In the genomic region with DNA sequence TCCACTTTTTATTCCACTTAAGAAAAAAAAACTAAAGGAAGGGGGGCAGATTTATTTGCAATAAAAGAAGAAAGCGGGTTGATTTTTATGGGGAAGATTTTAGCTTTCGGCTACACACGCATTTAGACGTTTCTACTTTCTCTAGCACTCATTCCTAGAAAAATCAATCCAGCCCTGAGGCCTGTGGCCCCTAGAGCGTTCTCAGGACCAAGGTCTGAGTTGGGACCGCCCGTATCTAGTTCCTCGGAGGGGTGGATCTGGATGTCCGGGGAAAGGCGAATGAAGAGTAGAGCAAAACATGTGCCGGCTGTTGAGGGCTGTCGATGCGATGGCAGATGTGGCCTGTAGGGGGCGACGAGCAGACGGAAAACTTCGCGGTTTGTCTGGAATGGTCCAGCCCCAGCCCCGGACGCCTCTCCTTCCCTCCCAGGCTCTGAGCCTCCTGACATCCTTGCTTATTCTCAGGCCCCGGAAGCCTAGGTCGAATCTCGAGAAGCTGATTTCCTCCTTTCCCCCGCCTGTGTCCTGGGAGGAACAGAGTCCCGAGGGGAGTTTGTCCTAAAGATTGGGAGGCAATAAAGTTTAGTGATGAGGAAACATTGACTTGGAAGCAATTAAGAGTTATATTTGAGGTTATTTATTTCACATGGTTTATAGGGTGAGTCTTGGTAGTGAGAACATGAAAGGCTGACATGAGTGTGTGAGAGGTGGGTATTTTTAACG, we compare ENCODE assay signal across 8 cellular contexts. TPM values are rescaled to one million over a fixed set of nuclear protein-coding genes. Genes with fewer than 3 reads are reported as not detected.
DNase-seq lines count a peak whose midpoint lies in the region; ATAC-seq, FAIRE-seq and TF ChIP-seq lines count a peak whose summit lies in the region.

No MANE protein-coding gene starts in this region.

- no peak overlapping the region for H3K4me2 ChIP-seq in endothelial cell of umbilical vein (ENCODE audit: insufficient read depth, low read length)

- H3K9me3 ChIP-seq in endothelial cell of umbilical vein (replicated peaks; ENCODE audit: control insufficient read depth, insufficient read depth, low read length) (no peaks in the 10 kb centered on the region), mucosa of descending colon (no peaks in the 10 kb centered on the region)

- H3K27ac Mint-ChIP-seq in Calu3 (ENCODE audit: unreplicated experiment), result no peak overlapping the region
- peak overlapping the region in 1 of 2 donors; percentile 60 for H3K27ac Mint-ChIP-seq in T-cell

- H3K9ac ChIP-seq in endothelial cell of umbilical vein (replicated peaks; ENCODE audit: extremely low read depth, insufficient read depth, low read length), result no peak overlapping the region

- TF ChIP-seq CTCF in Calu3 (IDR thresholded peaks at IDR 0.05; ENCODE audit: unreplicated experiment), result peak; percentile 91
- TF ChIP-seq CTCF in endothelial cell of umbilical vein (IDR thresholded peaks at IDR 0.05; ENCODE audit: extremely low read depth in 1 of 2, insufficient read depth in 1 of 2, low read depth in 1 of 2, low read length in 2 of 2), result peak; percentile 82 to 90
- TF ChIP-seq CTCF in mucosa of descending colon (IDR thresholded peaks at IDR 0.05), result peak; percentile 48

- no peak for ATAC-seq in T-cell (replicated peaks in 1 of 4)
- peak; percentile 85 for ATAC-seq in mucosa of descending colon

- H3K4me1 ChIP-seq in endothelial cell of umbilical vein (ENCODE audit: control insufficient read depth, extremely low read depth, insufficient read depth, low read length) (no peaks in the 10 kb centered on the region), mucosa of descending colon (ENCODE audit: low read depth) (peaks cover 30% of the 10 kb centered on the region)

- intact Hi-C loops in Calu3 (cut with micrococcal nuclease; ENCODE audit: unreplicated experiment), result loop anchor here (2.0 kb wide), 1 partner anchor 113 kb away; no protein-coding TSS in a partner anchor
- intact Hi-C loops in endothelial cell of umbilical vein (cut with micrococcal nuclease), result loop anchor here (1.0 to 2.0 kb wide), 4 partner anchors 39 to 211 kb away; partner anchors contain the start of genes ALG6, EFCAB7 and ITGB3BP
- intact Hi-C loops in mucosa of descending colon (cut with DNase I, micrococcal nuclease), result no loop called here

- H3K79me2 ChIP-seq in endothelial cell of umbilical vein (ENCODE audit: control insufficient read depth, insufficient read depth, low read length), result no peaks in the 10 kb centered on the region

- H3K36me3 Mint-ChIP-seq in Calu3 (ENCODE audit: insufficient read depth, unreplicated experiment) (peaks cover 10% of the 10 kb centered on the region), T-cell (no peaks in the 10 kb centered on the region)

- H3K27me3 Mint-ChIP-seq in Calu3 (ENCODE audit: unreplicated experiment), result peaks cover 61% of the 10 kb centered on the region
- H3K27me3 Mint-ChIP-seq in T-cell, result peaks cover 58 to 72% of the 10 kb centered on the region in 2 donors

- peak; percentile 67 for FAIRE-seq in GM19239 (lab: Jason Lieb, UNC)
- FAIRE-seq in endothelial cell of umbilical vein (lab: Jason Lieb, UNC), result peak; percentile 87

- POLR2A ChIA-PET in T-cell (lab: Charles Lee), result no interaction called here
- POLR2A ChIA-PET in endothelial cell of umbilical vein (lab: Charles Lee), result no interaction called here

- peak; percentile 85 for DNase-seq in Calu3
- DNase-seq in GM19239 (ENCODE audit: insufficient read length, low spot score), result no peak
- DNase-seq in LoVo (ENCODE audit: low spot score), result peak; percentile 75
- no peak for DNase-seq in T-cell
- DNase-seq in endothelial cell of umbilical vein (ENCODE audit: low read depth, low spot score), result peak; percentile 57
- peak; percentile 66 to 80 (median 76) for DNase-seq in mucosa of descending colon
- DNase-seq in superior temporal gyrus (ENCODE audit: extremely low spot score), result no peak
- DNase-seq in NCI-H1417 treated with DMSO at 0.1 percent for 48 hours (lab: John Stamatoyannopoulos, UW), result no peak

- dilution Hi-C loops in endothelial cell of umbilical vein (cut with MboI; ENCODE audit: extremely low pct_ligation_motif_present, low sequenced_read_pairs), result no loop called here

- H3K27me3 ChIP-seq in endothelial cell of umbilical vein (ENCODE audit: control insufficient read depth in 2 of 2, insufficient read depth in 2 of 2, low read length in 2 of 2), result peaks cover 74 to 100% of the 10 kb centered on the region in 2 experiments

- no peaks in the 10 kb centered on the region for H3K9me1 ChIP-seq in endothelial cell of umbilical vein (replicated peaks; ENCODE audit: control insufficient read depth, extremely low read depth, insufficient read depth, low read length)

- H3K27ac ChIP-seq in endothelial cell of umbilical vein (ENCODE audit: insufficient read depth, low read depth, low read length), result no peak overlapping the region

- CTCF ChIA-PET in Calu3 (lab: Charles Lee) (interaction anchor here (0.5 to 0.6 kb wide), 2 partner anchors 24 to 210 kb away, joined by 3 to 5 read pairs; no protein-coding TSS in a partner anchor), T-cell (lab: Charles Lee) (no interaction called here), endothelial cell of umbilical vein (lab: Charles Lee) (interaction anchor here (0.7 to 3.0 kb wide), 11 partner anchors 8 to 211 kb away, joined by 3 to 43 read pairs (median 6); partner anchors contain the start of gene EFCAB7)

- BruUV-seq in Calu3 (replicated peaks; lab: Mats Ljungman, UMichigan) (no TSS peak), endothelial cell of umbilical vein (replicated peaks; lab: Mats Ljungman, UMichigan) (no TSS peak)

- H3K9me3 Mint-ChIP-seq in Calu3 (ENCODE audit: low read depth, unreplicated experiment) (no peaks in the 10 kb centered on the region), T-cell (peaks cover 0 to 7% (median 4%) of the 10 kb centered on the region in 3 donors)

- H3K4me3 ChIP-seq in endothelial cell of umbilical vein (replicated peaks in 1 of 3; ENCODE audit: insufficient read depth in 1 of 3, low read depth in 1 of 3, low read length in 3 of 3) (no peak overlapping the region), mucosa of descending colon (no peak overlapping the region)

- no peak overlapping the region for H2AFZ ChIP-seq in endothelial cell of umbilical vein (ENCODE audit: low read depth, low read length)

- no peak for TF ChIP-seq POLR2A in endothelial cell of umbilical vein (IDR thresholded peaks at IDR 0.05; ENCODE audit: low read depth, low read length)

- H3K4me1 Mint-ChIP-seq in Calu3 (ENCODE audit: low read depth, unreplicated experiment) (peaks cover 11% of the 10 kb centered on the region), T-cell (peaks cover 25 to 37% (median 31%) of the 10 kb centered on the region in 3 donors)

- H3K4me3 Mint-ChIP-seq in Calu3 (ENCODE audit: low read depth, unreplicated experiment) (no peak overlapping the region), T-cell (peak overlapping the region in 2 of 3 donors; percentile 8 to 21)

- H4K20me1 ChIP-seq in endothelial cell of umbilical vein (replicated peaks; ENCODE audit: control insufficient read depth, extremely low read depth, insufficient read depth, low read length), result peaks cover 9% of the 10 kb centered on the region

- H3K36me3 ChIP-seq in endothelial cell of umbilical vein (ENCODE audit: control insufficient read depth in 2 of 2, extremely low read depth in 1 of 2, insufficient read depth in 2 of 2, low read length in 2 of 2), result no peaks in the 10 kb centered on the region
- no peaks in the 10 kb centered on the region for H3K36me3 ChIP-seq in mucosa of descending colon (ENCODE audit: low read depth)

TF ChIP-seq in endothelial cell of umbilical vein, 7 proteins besides CTCF, POLR2A, EP300 and RAD21:
- TF ChIP-seq EZH2 (IDR thresholded peaks at IDR 0.05; ENCODE audit: borderline replicate concordance, low read depth, low read length, severe bottlenecking) (peak; percentile 7), MYC (IDR thresholded peaks at IDR 0.05; ENCODE audit: low read depth, low read length) (no peak)

RNA-seq across cellular contexts. Expression of gene FOXD3, which starts 5.2 kb away (rescaled TPM):
- total RNA-seq in Calu3 (2022), result 0.28 and 0.29 TPM in 2 replicates
- total RNA-seq in T-cell, result not detected
- total RNA-seq in endothelial cell of umbilical vein, result not detected in 2 replicates
- not detected in 2 replicates for polyA plus RNA-seq in endothelial cell of umbilical vein
- polyA plus RNA-seq in endothelial cell of umbilical vein (2011; cell fraction: cytosol; rRNA removed), result not detected in 2 replicates
- not detected in 2 replicates for polyA plus RNA-seq in endothelial cell of umbilical vein (2011; cell fraction: nucleus; rRNA removed)
- not detected in 2 replicates for polyA plus RNA-seq in endothelial cell of umbilical vein (2012)
- polyA minus RNA-seq in endothelial cell of umbilical vein, result not detected in 2 replicates
- not detected for polyA minus RNA-seq in endothelial cell of umbilical vein (2011; cell fraction: cytosol; rRNA and poly(A)+ RNA removed)
- polyA minus RNA-seq in endothelial cell of umbilical vein (2011; cell fraction: nucleus; rRNA and poly(A)+ RNA removed), result not detected in 2 replicates
- total RNA-seq in mucosa of descending colon, result 1 to 10 TPM in 1 of 3 donors, under 1 TPM in 2; 0.14 to 5.0 (median 0.55) TPM

RNA-seq across cellular contexts. Expression of gene ALG6, which starts 39.8 kb away (rescaled TPM):
- total RNA-seq in Calu3 (2022) (20.8 and 24.0 TPM in 2 replicates), T-cell (10 to 100 TPM; 17.5 to 25.2 (median 22.2) TPM), endothelial cell of umbilical vein (14.4 and 17.3 TPM in 2 replicates), mucosa of descending colon (10 to 100 TPM in 2 of 3 donors, 1 to 10 TPM in 1; 9.2 to 14.5 (median 13.7) TPM)
- 8.7 and 14.4 TPM in 2 replicates for polyA plus RNA-seq in endothelial cell of umbilical vein
- polyA plus RNA-seq in endothelial cell of umbilical vein (2011; cell fraction: cytosol; rRNA removed), result 8.1 and 8.8 TPM in 2 replicates
- polyA plus RNA-seq in endothelial cell of umbilical vein (2011; cell fraction: nucleus; rRNA removed), result 26.6 and 37.5 TPM in 2 replicates
- 13.4 and 15.6 TPM in 2 replicates for polyA plus RNA-seq in endothelial cell of umbilical vein (2012)
- 9.4 and 12.5 TPM in 2 replicates for polyA minus RNA-seq in endothelial cell of umbilical vein
- polyA minus RNA-seq in endothelial cell of umbilical vein (2011; cell fraction: cytosol; rRNA and poly(A)+ RNA removed), result 4.8 TPM
- 13.6 and 24.5 TPM in 2 replicates for polyA minus RNA-seq in endothelial cell of umbilical vein (2011; cell fraction: nucleus; rRNA and poly(A)+ RNA removed)

Comparison
In these comparisons a context has a peak if more than half of its experiments do, and no peak if none do; other contexts are left out.
1. DNase-seq: peak in Calu3 (single experiment), LoVo (single experiment), endothelial cell of umbilical vein (single experiment) and mucosa of descending colon (3 of 3); none in GM19239 (single experiment), T-cell (0 of 34), superior temporal gyrus (single experiment) and NCI-H1417 treated with DMSO at 0.1 percent for 48 hours (single experiment).
2. CTCF ChIA-PET loops: an anchor here in Calu3 (0.5 to 0.6 kb wide) and endothelial cell of umbilical vein (0.7 to 3.0 kb wide); none called in T-cell.
3. intact Hi-C loops: an anchor here in Calu3 (2.0 kb wide) and endothelial cell of umbilical vein (1.0 to 2.0 kb wide); none called in mucosa of descending colon.
4. Peak in every context shown above with its lines, with median percentiles within 50 percentile points of each other: CTCF ChIP-seq.